12 cellular contexts compared by ENCODE assay signal in the genomic region with DNA sequence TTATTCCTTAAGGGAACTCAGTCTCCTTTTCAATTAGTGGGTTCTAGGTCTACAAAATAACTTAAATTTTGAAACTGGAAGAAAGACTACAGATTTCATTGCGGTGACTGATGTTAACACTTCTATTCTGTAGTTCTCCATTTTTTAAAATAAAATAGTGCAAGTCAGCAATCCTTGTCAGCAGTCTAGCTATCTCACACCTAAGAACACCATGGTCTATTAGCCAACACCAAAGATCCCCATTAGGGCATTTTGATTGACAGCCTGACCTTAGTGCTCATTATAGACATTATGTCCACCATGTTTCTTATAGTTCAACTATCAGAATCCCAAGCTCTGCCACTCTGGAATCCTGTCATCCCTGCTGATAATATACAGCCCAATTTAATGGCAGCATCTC. TPM values are rescaled to one million over a fixed set of nuclear protein-coding genes. Genes with fewer than 3 reads are reported as not detected.
"Had no signal": no experiment of that assay in that cellular context is flagged by ENCODE, and none has a peak within 500 bp of the region (broad histone marks: within the 10 kb centered on the region; RNA-seq: fewer than 3 reads in every experiment).

No MANE protein-coding gene starts in this region.

- H3K9me3 ChIP-seq: HAP-1 had no signal

- H3K4me3 ChIP-seq: GM23248, HAP-1 had no signal

- H3K4me1 ChIP-seq: HAP-1 had no signal

- H3K9ac ChIP-seq: GM23248, KMS-11 had no signal

- H3K4me2 ChIP-seq: KMS-11 had no signal

- H3K36me3 ChIP-seq: HAP-1 had no signal

- H2AFZ ChIP-seq: GM23248 had no signal

- FAIRE-seq: HTR-8/SVneo had no signal

- ATAC-seq: HCT116 had no signal

- H3K27ac ChIP-seq: GM23248, KMS-11 had no signal

- DNase-seq: GM23248, GOT3, H7, Karpas-422, KBM-7 had no signal

RNA-seq across cellular contexts. Expression of a gene that starts 27.4 kb away (rescaled TPM):
- total RNA-seq: H4, H7, HT-29, LHCN-M2 had no signal

RNA-seq across cellular contexts. Expression of a gene that starts 39.4 kb away (rescaled TPM):
- total RNA-seq: H4, HT-29 had no signal
